ENCODE assay signal across 9 cellular contexts in the genomic region with DNA sequence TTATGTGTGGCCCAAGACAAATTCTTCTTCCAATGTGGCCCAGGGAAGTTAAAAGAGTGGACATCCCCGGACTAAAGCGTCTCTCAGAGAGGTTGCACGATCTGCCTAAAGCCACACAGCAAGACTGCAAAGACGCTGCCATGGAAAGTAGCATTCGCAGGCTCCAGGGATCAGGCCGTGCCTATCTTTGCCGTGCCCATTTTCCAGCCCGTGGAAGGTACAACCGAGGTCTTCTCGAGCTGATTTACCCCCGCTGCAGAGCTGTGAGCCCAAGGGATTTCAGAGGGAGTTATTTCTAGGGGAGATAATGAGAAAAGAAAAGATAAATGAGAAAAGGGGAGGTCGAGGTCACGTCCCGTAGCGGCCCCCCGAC. TPM values are rescaled to one million over a fixed set of nuclear protein-coding genes. Genes with fewer than 3 reads are reported as not detected.
DNase-seq lines count a peak whose midpoint lies in the region; ATAC-seq and TF ChIP-seq lines count a peak whose summit lies in the region.
"Had no signal": no experiment of that assay in that cellular context is flagged by ENCODE, and none has a peak within 500 bp of the region (broad histone marks: within the 10 kb centered on the region; RNA-seq: fewer than 3 reads in every experiment).

No MANE protein-coding gene starts in this region.

- peaks cover 0 to 2% (median 0%) of the 10 kb centered on the region in 9 donors for H3K9me3 Mint-ChIP-seq in naive thymus-derived CD8-positive, alpha-beta T cell

- peaks cover 12% of the 10 kb centered on the region for H3K79me2 ChIP-seq in Karpas-422 (ENCODE audit: low read length)

- peak overlapping the region in 9 of 10 donors; percentile 22 to 91 (median 74) for H3K27ac Mint-ChIP-seq in naive thymus-derived CD8-positive, alpha-beta T cell

- no peaks in the 10 kb centered on the region for H3K27me3 ChIP-seq in AG04450 (ENCODE audit: control insufficient read depth, insufficient read depth, low read length)
- no peaks in the 10 kb centered on the region for H3K27me3 ChIP-seq in Karpas-422 (ENCODE audit: low read length)

- H2AFZ ChIP-seq in Karpas-422 (ENCODE audit: low read length) = no peak overlapping the region

- no peaks in the 10 kb centered on the region for H3K9me2 ChIP-seq in Karpas-422 (replicated peaks; ENCODE audit: insufficient read depth, low read length)

- H3K4me3 Mint-ChIP-seq in naive thymus-derived CD8-positive, alpha-beta T cell = peak overlapping the region; percentile 77 to 89 (median 86)

- ATAC-seq in naive thymus-derived CD8-positive, alpha-beta T cell = no peak

- H3K4me2 ChIP-seq in Karpas-422 (ENCODE audit: low read depth, low read length, poor library complexity, severe bottlenecking) = peak overlapping the region; percentile 72

- DNase-seq in AG04450 (ENCODE audit: low read depth, low spot score) (no peak), Karpas-422 (no peak), OCI-M2 (lab: John Stamatoyannopoulos, UW; ENCODE audit: unreplicated experiment) (no peak), NK-92 (lab: John Stamatoyannopoulos, UW; ENCODE audit: unreplicated experiment) (no peak), T-helper 9 cell (no peak), SKM-1 (lab: John Stamatoyannopoulos, UW; ENCODE audit: unreplicated experiment) (no peak)
- no peak for DNase-seq in naive thymus-derived CD8-positive, alpha-beta T cell

- POLR2A ChIA-PET in AG04450 (lab: Yijun Ruan, JAX) = interaction anchor here (0.7 kb wide), 1 partner anchor 1881 kb away, joined by 6 read pairs; no protein-coding TSS in a partner anchor
- POLR2A ChIA-PET in naive thymus-derived CD8-positive, alpha-beta T cell (lab: Charles Lee) = interaction anchor here (0.9 to 1.9 kb wide), 9 partner anchors 8 to 94 kb away, joined by 3 to 18 read pairs (median 6); a partner anchor contains a TSS

- peaks cover 14% of the 10 kb centered on the region for H3K4me1 ChIP-seq in Karpas-422 (ENCODE audit: low read length)

- peaks cover 0 to 2% (median 0%) of the 10 kb centered on the region in 3 donors for H3K36me3 Mint-ChIP-seq in naive thymus-derived CD8-positive, alpha-beta T cell

- H3K27ac ChIP-seq in AG04450 (ENCODE audit: low read depth, low read length) (no peak overlapping the region), Karpas-422 (ENCODE audit: low read length) (no peak overlapping the region), cingulate gyrus (ENCODE audit: low read depth, low read length) (peak overlapping the region; percentile 10)

- no peaks in the 10 kb centered on the region for H3K27me3 Mint-ChIP-seq in naive thymus-derived CD8-positive, alpha-beta T cell

- H3K4me3 ChIP-seq in AG04450 (ENCODE audit: low read depth, low read length) = peak overlapping the region; percentile 61
- peak overlapping the region; percentile 66 for H3K4me3 ChIP-seq in Karpas-422 (ENCODE audit: low read length)

- H3K9me3 ChIP-seq in AG04450 (ENCODE audit: control insufficient read depth, insufficient read depth, low read length) = peaks cover 5% of the 10 kb centered on the region; the same call in 1 of the 2 replicates
- no peaks in the 10 kb centered on the region for H3K9me3 ChIP-seq in Karpas-422 (ENCODE audit: low read length)

- H3K4me1 Mint-ChIP-seq in naive thymus-derived CD8-positive, alpha-beta T cell = peaks cover 13 to 28% (median 24%) of the 10 kb centered on the region in 4 donors

- no peak for TF ChIP-seq CTCF in AG04450 (IDR thresholded peaks at IDR 0.05; ENCODE audit: low read depth, low read length)

- CTCF ChIA-PET in AG04450 (lab: Charles Lee) = interaction anchor here (0.7 to 2.3 kb wide), 26 partner anchors 8 to 328 kb away, joined by 3 to 20 read pairs (median 7); a partner anchor contains a TSS

- H4K20me1 ChIP-seq in Karpas-422 (ENCODE audit: insufficient read depth, low read depth, low read length) = no peaks in the 10 kb centered on the region

- no peaks in the 10 kb centered on the region for H3K36me3 ChIP-seq in Karpas-422 (ENCODE audit: insufficient read depth, low read length)

- H3K9ac ChIP-seq in Karpas-422 (ENCODE audit: low read length) = peak overlapping the region; percentile 61; the same call in 1 of the 2 replicates

RNA-seq across cellular contexts. Expression of a gene that starts 1.0 kb away (rescaled TPM):
- 0.35 and 0.38 TPM in 2 replicates for polyA plus RNA-seq in AG04450 (2011; rRNA removed)
- polyA minus RNA-seq in AG04450 (2011; rRNA and poly(A)+ RNA removed) = 0.14 and 0.17 TPM in 2 replicates
- total RNA-seq in Karpas-422 (2014; rRNA removed; shearing (Covaris generic); ENCODE audit: low replicate concordance) = not detected in 2 replicates
- under 1 TPM in 1 of 2 experiments, not detected in 1; 0.44 TPM for total RNA-seq in naive thymus-derived CD8-positive, alpha-beta T cell
- polyA plus RNA-seq in naive thymus-derived CD8-positive, alpha-beta T cell = not detected

RNA-seq across cellular contexts. Expression of a gene that starts 3.7 kb away (rescaled TPM):
- 10.2 and 11.3 TPM in 2 replicates for polyA plus RNA-seq in AG04450 (2011; rRNA removed)
- polyA minus RNA-seq in AG04450 (2011; rRNA and poly(A)+ RNA removed) = 9.5 and 10.8 TPM in 2 replicates
- 40.4 and 97.3 TPM in 2 replicates for total RNA-seq in Karpas-422 (2014; rRNA removed; shearing (Covaris generic); ENCODE audit: low replicate concordance)
- 100 to 1,000 TPM; 128 to 129 TPM for total RNA-seq in naive thymus-derived CD8-positive, alpha-beta T cell
- 10 to 100 TPM; 30.3 to 35.9 (median 31.0) TPM for polyA plus RNA-seq in naive thymus-derived CD8-positive, alpha-beta T cell

RNA-seq across cellular contexts. Expression of a gene that starts 18.7 kb away (rescaled TPM):
- 0.76 and 1.3 TPM in 2 replicates for polyA plus RNA-seq in AG04450 (2011; rRNA removed)
- 0.32 and 0.43 TPM in 2 replicates for polyA minus RNA-seq in AG04450 (2011; rRNA and poly(A)+ RNA removed)
- 1.5 and 2.8 TPM in 2 replicates for total RNA-seq in Karpas-422 (2014; rRNA removed; shearing (Covaris generic); ENCODE audit: low replicate concordance)
- total RNA-seq in naive thymus-derived CD8-positive, alpha-beta T cell = 1 to 10 TPM; 4.0 to 4.5 TPM
- polyA plus RNA-seq in naive thymus-derived CD8-positive, alpha-beta T cell = under 1 TPM in 2 of 3 donors, not detected in 1; 0.28 to 0.56 TPM
- total RNA-seq: LHCN-M2 had no signal

RNA-seq across cellular contexts. Expression of a gene that starts 46.4 kb away (rescaled TPM):
- 7.5 and 11.8 TPM in 2 replicates for polyA plus RNA-seq in AG04450 (2011; rRNA removed)
- polyA minus RNA-seq in AG04450 (2011; rRNA and poly(A)+ RNA removed) = 6.5 and 8.6 TPM in 2 replicates
- total RNA-seq in Karpas-422 (2014; rRNA removed; shearing (Covaris generic); ENCODE audit: low replicate concordance) = 25.9 and 106 TPM in 2 replicates
- total RNA-seq in naive thymus-derived CD8-positive, alpha-beta T cell = 10 to 100 TPM; 63.8 to 73.0 TPM
- polyA plus RNA-seq in naive thymus-derived CD8-positive, alpha-beta T cell = 10 to 100 TPM; 20.7 to 40.6 (median 27.0) TPM

RNA-seq across cellular contexts. Expression of a gene that starts 53.1 kb away (rescaled TPM):
- polyA plus RNA-seq in AG04450 (2011; rRNA removed) = 9.1 and 10.1 TPM in 2 replicates
- polyA minus RNA-seq in AG04450 (2011; rRNA and poly(A)+ RNA removed) = 15.6 and 19.4 TPM in 2 replicates
- total RNA-seq in Karpas-422 (2014; rRNA removed; shearing (Covaris generic); ENCODE audit: low replicate concordance) = 28.4 and 40.4 TPM in 2 replicates
- total RNA-seq in naive thymus-derived CD8-positive, alpha-beta T cell = 10 to 100 TPM; 64.8 to 66.8 TPM
- 10 to 100 TPM in 2 of 3 donors, 1 to 10 TPM in 1; 9.7 to 15.8 (median 11.3) TPM for polyA plus RNA-seq in naive thymus-derived CD8-positive, alpha-beta T cell
